14 cellular contexts compared by ENCODE assay signal in the genomic region with DNA sequence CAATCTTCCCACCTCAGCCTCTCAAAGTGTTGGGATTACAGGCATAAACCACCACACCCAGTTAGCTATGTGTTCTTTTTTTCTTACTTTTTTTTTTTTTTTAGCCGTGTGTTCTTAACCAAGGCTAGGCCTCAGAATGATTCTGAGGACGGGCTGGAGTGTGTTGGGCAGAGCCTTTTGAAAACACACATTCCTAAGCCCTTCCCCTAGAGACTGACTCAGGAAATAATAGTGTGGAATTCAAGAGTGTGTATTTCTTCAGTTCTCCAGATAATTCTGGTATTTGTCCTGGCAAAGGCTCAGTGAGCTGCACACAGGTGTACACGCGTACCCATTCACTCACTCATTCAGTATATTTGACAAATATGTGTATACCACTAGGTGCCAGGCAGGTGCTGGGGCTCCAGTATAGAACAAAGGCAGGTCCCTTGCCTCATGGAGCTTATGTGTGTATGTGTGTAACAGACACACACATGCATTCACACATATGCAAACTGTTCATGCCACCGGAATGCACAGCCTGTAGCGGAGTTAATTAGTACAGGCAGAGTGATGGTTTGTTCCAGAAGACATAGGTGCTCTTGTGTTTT. TPM values are rescaled to one million over a fixed set of nuclear protein-coding genes. Genes with fewer than 3 reads are reported as not detected.
DNase-seq lines count a peak whose midpoint lies in the region; ATAC-seq and TF ChIP-seq lines count a peak whose summit lies in the region.
"Had no signal": no experiment of that assay in that cellular context is flagged by ENCODE, and none has a peak within 500 bp of the region (broad histone marks: within the 10 kb centered on the region; RNA-seq: fewer than 3 reads in every experiment).

No MANE protein-coding gene starts in this region.

- TF ChIP-seq POLR2A in transverse colon (IDR thresholded peaks at IDR 0.05): no peak

- ATAC-seq in lung (ENCODE audit: insufficient read depth, low FRiP score): peak; percentile 77
- no peak for ATAC-seq in GM21717 (IDR thresholded peaks at IDR 0.05; ENCODE audit: unreplicated experiment)

- CTCF ChIA-PET in activated naive CD4-positive, alpha-beta T cell treated with anti-CD3 and anti-CD28 coated beads, Interleukin-2, amount 10 ng/mL, durations not matched to agents 7 days and 5 days (lab: Charles Lee): interaction anchor here (0.7 to 6.5 kb wide), 13 partner anchors 9 to 545 kb away, joined by 3 to 41 read pairs (median 6); a partner anchor contains a TSS

- H3K9me3 ChIP-seq in lung (ENCODE audit: control insufficient read depth in 2 of 2, insufficient read depth in 1 of 2, low read length in 1 of 2) (no peaks in the 10 kb centered on the region), tibial artery (no peaks in the 10 kb centered on the region), transverse colon (no peaks in the 10 kb centered on the region)
- H3K9me3 ChIP-seq: adrenal gland, HAP-1 had no signal

- H3K27ac ChIP-seq in lung (ENCODE audit: low read depth in 1 of 2, low read length in 1 of 2) (peak overlapping the region in 1 of 2 donors; percentile 87), tibial artery (peak overlapping the region; percentile 65 to 72), transverse colon (peak overlapping the region in 1 of 4 donors; percentile 45)

- WGBS in lung, 2 donors: 53 to 57% methylated on average over 6 of the region's 6 CpGs
- 57 to 75% methylated on average over 3 to 6 of the region's 6 CpGs for WGBS in transverse colon (ENCODE audit: low coverage in 1 of 2), 2 donors

- no peak for TF ChIP-seq CTCF in choroid plexus epithelial cell (conservative IDR thresholded peaks at IDR 0.05; ENCODE audit: low read depth, low read length)
- TF ChIP-seq CTCF in lung (IDR thresholded peaks at IDR 0.05; ENCODE audit: control extremely low read depth, extremely low read depth): no peak
- no peak for TF ChIP-seq CTCF in tibial artery (IDR thresholded peaks at IDR 0.05)
- TF ChIP-seq CTCF in transverse colon (IDR thresholded peaks at IDR 0.05): no peak

- H3K36me3 Mint-ChIP-seq in activated naive CD4-positive, alpha-beta T cell treated with anti-CD3 and anti-CD28 coated beads, Interleukin-2, amount 10 ng/mL, durations not matched to agents 7 days and 5 days: peaks cover 45% of the 10 kb centered on the region

- no peaks in the 10 kb centered on the region for H3K27me3 Mint-ChIP-seq in activated naive CD4-positive, alpha-beta T cell treated with anti-CD3 and anti-CD28 coated beads, Interleukin-2, amount 10 ng/mL, durations not matched to agents 7 days and 5 days

- in situ Hi-C loops in transverse colon (cut with MboI; ENCODE audit: low pct_ligation_motif_present in 1 of 4, low pct_unique_long_range_greater_than_20kb in 1 of 4, low sequenced_read_pairs in 3 of 4): no loop called here

- TF ChIP-seq EP300 in transverse colon (IDR thresholded peaks at IDR 0.05; ENCODE audit: low read depth): no peak

- H3K27me3 ChIP-seq in lung (ENCODE audit: control insufficient read depth, insufficient read depth): no peaks in the 10 kb centered on the region
- H3K27me3 ChIP-seq in tibial artery: no peaks in the 10 kb centered on the region
- no peaks in the 10 kb centered on the region for H3K27me3 ChIP-seq in transverse colon
- H3K27me3 ChIP-seq: adrenal gland had no signal

- H3K27ac Mint-ChIP-seq in activated naive CD4-positive, alpha-beta T cell treated with anti-CD3 and anti-CD28 coated beads, Interleukin-2, amount 10 ng/mL, durations not matched to agents 7 days and 5 days: peak overlapping the region; percentile 65

- intact Hi-C loops in tibial artery (cut with DNase I; ENCODE audit: low total_unique reads): no loop called here
- intact Hi-C loops in transverse colon (cut with DNase I; ENCODE audit: low total_unique reads): no loop called here

- H3K36me3 ChIP-seq in lung (ENCODE audit: control insufficient read depth in 2 of 2, insufficient read depth in 2 of 2, low read length in 2 of 2) (peaks cover under 1 to 6% of the 10 kb centered on the region in 2 donors), tibial artery (peaks cover 9 to 42% (median 14%) of the 10 kb centered on the region in 3 donors), transverse colon (peaks cover 0 to 2% (median 0%) of the 10 kb centered on the region in 4 donors)

- H3K4me3 ChIP-seq in choroid plexus epithelial cell (ENCODE audit: low read depth, low read length) (no peak overlapping the region), lung (no peak overlapping the region), tibial artery (no peak overlapping the region), transverse colon (no peak overlapping the region)
- H3K4me3 ChIP-seq: adrenal gland, HAP-1 had no signal

- no peak overlapping the region for H3K4me3 Mint-ChIP-seq in activated naive CD4-positive, alpha-beta T cell treated with anti-CD3 and anti-CD28 coated beads, Interleukin-2, amount 10 ng/mL, durations not matched to agents 7 days and 5 days

- H3K4me1 Mint-ChIP-seq in activated naive CD4-positive, alpha-beta T cell treated with anti-CD3 and anti-CD28 coated beads, Interleukin-2, amount 10 ng/mL, durations not matched to agents 7 days and 5 days: peaks cover 88% of the 10 kb centered on the region

- H3K4me1 ChIP-seq in lung (ENCODE audit: control insufficient read depth in 2 of 2, insufficient read depth in 2 of 2, low read length in 2 of 2) (peaks cover 0 to 22% of the 10 kb centered on the region in 2 donors), tibial artery (peaks cover 0 to 26% (median 10%) of the 10 kb centered on the region in 4 donors), transverse colon (peaks cover 8 to 42% (median 17%) of the 10 kb centered on the region in 4 donors)
- H3K4me1 ChIP-seq: HAP-1 had no signal

- H3K9me3 Mint-ChIP-seq in activated naive CD4-positive, alpha-beta T cell treated with anti-CD3 and anti-CD28 coated beads, Interleukin-2, amount 10 ng/mL, durations not matched to agents 7 days and 5 days: no peaks in the 10 kb centered on the region

- DNase-seq in activated naive CD4-positive, alpha-beta T cell treated with anti-CD3 and anti-CD28 coated beads, Interleukin-2, amount 10 ng/mL, durations not matched to agents 7 days and 5 days: no peak
- DNase-seq in activated naive CD4-positive, alpha-beta T cell (lab: John Stamatoyannopoulos, UW): no peak
- DNase-seq in choroid plexus epithelial cell (ENCODE audit: low read depth): peak; percentile 94
- peak; percentile 54 for DNase-seq in lung (ENCODE audit: low spot score)
- DNase-seq in tibial artery: no peak
- no peak for DNase-seq in activated gamma-delta T cell (lab: John Stamatoyannopoulos, UW)
- DNase-seq in transverse colon: no peak
- DNase-seq: C1 segment of cervical spinal cord had no signal

RNA-seq across cellular contexts. Expression of a gene that starts 19.4 kb away (rescaled TPM):
- total RNA-seq in lung (10 to 100 TPM; 56.0 to 69.6 TPM), transverse colon (100 to 1,000 TPM in 1 of 4 donors, 10 to 100 TPM in 3; 27.5 to 107 (median 41.6) TPM)
- 10 to 100 TPM; 13.5 to 15.5 TPM for polyA plus RNA-seq in lung

RNA-seq across cellular contexts. Expression of a gene that starts 42.7 kb away (rescaled TPM):
- 10 to 100 TPM; 14.2 to 17.1 TPM for total RNA-seq in lung
- 10 to 100 TPM in 1 of 2 donors, 1 to 10 TPM in 1; 8.1 to 13.2 TPM for polyA plus RNA-seq in lung
- 10 to 100 TPM in 3 of 4 donors, 1 to 10 TPM in 1; 9.2 to 13.1 (median 11.2) TPM for total RNA-seq in transverse colon

RNA-seq across cellular contexts. Expression of a gene that starts 42.8 kb away (rescaled TPM):
- total RNA-seq in lung: 10 to 100 TPM in 1 of 2 donors, 1 to 10 TPM in 1; 6.6 to 12.5 TPM
- 10 to 100 TPM in 1 of 2 donors, 1 to 10 TPM in 1; 9.4 to 14.5 TPM for polyA plus RNA-seq in lung
- total RNA-seq in transverse colon: 10 to 100 TPM in 1 of 4 donors, 1 to 10 TPM in 3; 4.8 to 13.1 (median 6.2) TPM

RNA-seq across cellular contexts. Expression of a gene that starts 50.1 kb away (rescaled TPM):
- total RNA-seq in lung: not detected
- not detected for polyA plus RNA-seq in lung
- total RNA-seq in transverse colon: not detected
- total RNA-seq: adrenal gland; HT1080; T-helper 1 cell treated with Interleukin-12 subunit alpha and Interleukin-12 subunit beta and Interleukin-4 antibody, amounts not matched to agents 30 ng/mL and 1 ng/mL, for 36 hours; urinary bladder had no signal
- polyA plus RNA-seq: adrenal gland, urinary bladder had no signal

Comparison
In these comparisons a context has a peak if more than half of its experiments do, and no peak if none do; other contexts are left out.
1. DNase-seq: peak in choroid plexus epithelial cell (single experiment) and lung (single experiment); none in activated naive CD4-positive, alpha-beta T cell treated with anti-CD3 and anti-CD28 coated beads, Interleukin-2, amount 10 ng/mL, durations not matched to agents 7 days and 5 days (single experiment), activated naive CD4-positive, alpha-beta T cell (0 of 4), tibial artery (0 of 2), activated gamma-delta T cell (single experiment) and transverse colon (single experiment).